ENCODE assay signal across 30 cellular contexts in genomic region chr11:15143855-15144254, GRCh38. TPM values are rescaled to one million over a fixed set of nuclear protein-coding genes. Genes with fewer than 3 reads are reported as not detected.
"Had no signal": no experiment of that assay in that cellular context is flagged by ENCODE, and none has a peak within 500 bp of the region (broad histone marks: within the 10 kb centered on the region; RNA-seq: fewer than 3 reads in every experiment).

No MANE protein-coding gene starts in this region.

- H3K27ac ChIP-seq: left lung, lower lobe of right lung, pancreas, prostate gland, skin epidermis, stomach, thoracic aorta, tibial artery, upper lobe of right lung had no signal

- H3K9me3 ChIP-seq: left lung, lower lobe of right lung, pancreas, prostate gland, stomach, thoracic aorta, tibial artery, upper lobe of right lung had no signal

- H3K27me3 ChIP-seq: left lung, pancreas, stomach, tibial artery, upper lobe of right lung had no signal

- FAIRE-seq: islet of Langerhans, kidney, pancreas, urothelium cell line had no signal

- H3K36me3 ChIP-seq: left lung, lower lobe of right lung, pancreas, prostate gland, stomach, thoracic aorta, tibial artery, upper lobe of right lung had no signal

- H3K4me3 ChIP-seq: left lung, lower lobe of right lung, pancreas, prostate gland, skin epidermis, stomach, thoracic aorta, tibial artery, upper lobe of right lung had no signal

- H3K4me1 ChIP-seq: left lung, lower lobe of right lung, prostate gland, tibial artery, upper lobe of right lung had no signal

- ATAC-seq: left colon; left lung; lower lobe of right lung; naive thymus-derived CD8-positive, alpha-beta T cell; pancreas; sciatic nerve; stimulated activated naive B cell treated with anti-CD40 and anti-IgM and Interleukin-4, amounts not matched to agents 10 μg/mL and 1 μg/mL and 100 μg/mL, for 72 hours; stimulated activated naive CD8-positive, alpha-beta T cell treated with anti-CD3 and anti-CD28 coated beads, Interleukin-15, Interleukin-2, amounts not matched to agents 100 U/mL and 50 U/mL, for 24 hours; upper lobe of right lung had no signal

- DNase-seq: hypothalamus; immature natural killer cell; kidney; left colon; left lung; lower lobe of right lung; mammary epithelial cell; mesenchymal stem cell; naive thymus-derived CD8-positive, alpha-beta T cell; nucleus accumbens; pancreas; posterior cingulate gyrus; retina; right cardiac atrium; stimulated activated CD4-positive, alpha-beta T cell treated with anti-CD3 and anti-CD28 coated beads, Interleukin-12 subunit alpha, Interleukin-12 subunit beta, amount 100 ng/mL, for 4 hours; stimulated activated CD4-positive, alpha-beta T cell treated with anti-CD3 and anti-CD28 coated beads, Interleukin-15, amount 100 ng/mL, for 24 hours; stimulated activated CD4-positive, alpha-beta T cell treated with anti-CD3 and anti-CD28 coated beads, Interleukin-2, amount 100 ng/mL, for 24 hours; stimulated activated CD4-positive, alpha-beta T cell treated with anti-CD3 and anti-CD28 coated beads, Interleukin-4, amount 100 ng/mL, for 1 hour; stimulated activated naive B cell treated with anti-CD40 and anti-IgM and Interleukin-4, amounts not matched to agents 10 μg/mL and 1 μg/mL and 100 μg/mL, for 72 hours; stimulated activated naive CD8-positive, alpha-beta T cell treated with anti-CD3 and anti-CD28 coated beads, Interleukin-15, Interleukin-2, amounts not matched to agents 100 U/mL and 50 U/mL, for 24 hours; stomach; tibial artery; trophoblast cell; upper lobe of right lung had no signal

RNA-seq across cellular contexts. Expression of gene INSC, which starts 29.1 kb away (rescaled TPM):
- polyA plus RNA-seq: naive thymus-derived CD8-positive, alpha-beta T cell had no signal
